Comparison of ENCODE assay signal across 2 cellular contexts in genomic region chr10:74825371-74826141, GRCh38.
A peak's percentile ranks its signal among the peaks of the same experiment; 100 is the strongest.
TF ChIP-seq lines count a peak whose summit lies in the region.

No MANE protein-coding gene starts in this region.

TF ChIP-seq in A549, 52 proteins besides CTCF, POLR2A, EP300 and RAD21:
- TF ChIP-seq RCOR1 (IDR thresholded peaks at IDR 0.05; ENCODE audit: low read depth, low read length): no peak
- peak in 1 of 2 experiments; percentile 26; a peak in 2 of 5 replicates for TF ChIP-seq JUN (IDR thresholded peaks at IDR 0.05)
- peak; percentile 42 for TF ChIP-seq PHF8 (IDR thresholded peaks at IDR 0.05; ENCODE audit: borderline replicate concordance, low read depth)
- peak; percentile 34; the same call in 2 of the 3 replicates for TF ChIP-seq SMC3 (IDR thresholded peaks at IDR 0.05)
- peak; percentile 32; the same call in 1 of the 2 replicates for TF ChIP-seq NPAS2 (CRISPR knock-in tag; IDR thresholded peaks at IDR 0.05; ENCODE audit: borderline replicate concordance)
- TF ChIP-seq, protein P1, sequence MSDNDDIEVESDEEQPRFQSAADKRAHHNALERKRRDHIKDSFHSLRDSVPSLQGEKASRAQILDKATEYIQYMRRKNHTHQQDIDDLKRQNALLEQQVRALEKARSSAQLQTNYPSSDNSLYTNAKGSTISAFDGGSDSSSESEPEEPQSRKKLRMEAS (IDR thresholded peaks at IDR 0.05): peak; percentile 90
TF ChIP-seq in A549: peak in this region for 5.

TF ChIP-seq in H1, 55 proteins besides CTCF, POLR2A, EP300 and RAD21:
- TF ChIP-seq RBBP5 (IDR thresholded peaks at IDR 0.05; ENCODE audit: borderline replicate concordance, low read depth, low read length): peak; percentile 21
- peak; percentile 38; the same call in 1 of the 2 replicates for TF ChIP-seq TAF1 (IDR thresholded peaks at IDR 0.05; ENCODE audit: low read depth, low read length)
- no peak for TF ChIP-seq POU5F1 (IDR thresholded peaks at IDR 0.05; ENCODE audit: low read depth, low read length)
- peak; percentile 43 for TF ChIP-seq ASH2L (IDR thresholded peaks at IDR 0.05; ENCODE audit: low read length)
- peak; percentile 67; the same call in 1 of the 2 replicates for TF ChIP-seq PHF8 (conservative IDR thresholded peaks at IDR 0.05; ENCODE audit: low read depth, low read length)
- TF ChIP-seq, protein P1 (IDR thresholded peaks at IDR 0.05): peak; percentile 92
- no peak for TF ChIP-seq HDAC6 (IDR thresholded peaks at IDR 0.05; ENCODE audit: low read depth, low read length)
- TF ChIP-seq, protein P2, sequence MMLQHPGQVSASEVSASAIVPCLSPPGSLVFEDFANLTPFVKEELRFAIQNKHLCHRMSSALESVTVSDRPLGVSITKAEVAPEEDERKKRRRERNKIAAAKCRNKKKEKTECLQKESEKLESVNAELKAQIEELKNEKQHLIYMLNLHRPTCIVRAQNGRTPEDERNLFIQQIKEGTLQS (IDR thresholded peaks at IDR 0.05; ENCODE audit: insufficient read depth, low read depth, low read length): no peak
- TF ChIP-seq KDM4A (IDR thresholded peaks at IDR 0.05; ENCODE audit: low read depth, low read length, severe bottlenecking): peak; percentile 77
- peak; percentile 68; the same call in 1 of the 2 replicates for TF ChIP-seq EGR1 (IDR thresholded peaks at IDR 0.05; ENCODE audit: borderline replicate concordance, low read depth, low read length)
